In the genomic region with DNA sequence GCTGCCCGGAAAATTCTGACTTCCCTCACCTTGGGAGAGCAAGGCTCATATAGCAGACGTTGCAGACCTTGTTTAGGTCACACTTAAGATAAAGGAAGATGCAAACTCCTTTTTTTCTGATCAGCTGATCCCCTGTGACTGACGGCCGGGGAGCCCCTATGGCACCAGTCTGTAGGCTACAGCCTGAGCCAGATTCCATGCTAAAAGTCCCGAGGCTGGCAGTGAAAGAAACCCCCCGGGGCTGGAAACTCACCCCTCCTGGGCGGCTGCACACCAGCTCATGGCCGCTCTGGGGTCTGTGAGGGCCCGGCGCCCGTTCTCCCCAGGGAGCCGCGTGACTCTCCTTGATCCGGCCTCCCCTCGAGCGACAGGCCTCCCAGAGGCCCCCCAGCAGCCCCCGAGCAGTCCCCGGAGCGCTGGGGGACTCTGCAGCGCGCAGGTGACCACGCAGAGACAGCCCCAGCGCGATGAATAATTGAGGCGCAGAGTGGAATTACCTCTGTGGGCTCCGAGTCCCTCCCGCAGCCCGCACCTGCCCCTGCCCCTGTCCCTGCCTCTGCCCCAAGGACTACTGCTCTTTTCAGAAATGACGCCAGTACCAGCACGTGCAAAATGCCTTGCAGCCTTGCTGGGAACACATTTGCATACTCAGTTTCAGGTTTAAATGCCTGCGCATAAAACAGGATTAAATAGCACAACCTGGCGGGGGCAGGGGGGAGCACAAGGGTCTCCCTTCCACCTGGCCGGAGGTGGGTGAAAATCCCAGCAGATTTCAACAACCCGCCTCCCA, we compare ENCODE assay signal across 10 cellular contexts.
DNase-seq lines count a peak whose midpoint lies in the region; ATAC-seq, FAIRE-seq and TF ChIP-seq lines count a peak whose summit lies in the region.
"Had no signal": no experiment of that assay in that cellular context is flagged by ENCODE, and none has a peak within 500 bp of the region (broad histone marks: within the 10 kb centered on the region; RNA-seq: fewer than 3 reads in every experiment).

No MANE protein-coding gene starts in this region.

- WGBS in esophagus squamous epithelium, 2 donors, result 10 to 34% methylated on average over 4 to 5 of the region's 34 CpGs

- no peaks in the 10 kb centered on the region for H3K9me3 ChIP-seq in esophagus squamous epithelium

- intact Hi-C loops in esophagus squamous epithelium (cut with DNase I), result no loop called here

- ATAC-seq in GM19467 (IDR thresholded peaks at IDR 0.05; ENCODE audit: unreplicated experiment), result peak; percentile 56
- ATAC-seq in HG03342 (IDR thresholded peaks at IDR 0.05; ENCODE audit: unreplicated experiment), result peak; percentile 62

- peaks cover 0 to 74% (median 0%) of the 10 kb centered on the region in 4 donors for H3K27me3 ChIP-seq in esophagus squamous epithelium

- H3K36me3 ChIP-seq in esophagus squamous epithelium, result no peaks in the 10 kb centered on the region

- TF ChIP-seq CTCF in esophagus squamous epithelium (IDR thresholded peaks at IDR 0.05), result peak in 2 of 6 experiments; percentile 13 to 14

- peaks cover 0 to 6% (median 0%) of the 10 kb centered on the region in 3 donors for H3K4me1 ChIP-seq in esophagus squamous epithelium

- DNase-seq in GM12891 (ENCODE audit: insufficient read length, low spot score), result peak; percentile 57
- peak; percentile 78 for DNase-seq in germinal center (ENCODE audit: low spot score)
- DNase-seq in dedifferentiated amniotic fluid mesenchymal stem cell (ENCODE audit: extremely low spot score), result no peak
- no peak for DNase-seq in SW 1271 (lab: John Stamatoyannopoulos, UW)
- no peak for DNase-seq in esophagus squamous epithelium (lab: John Stamatoyannopoulos, UW)
- no peak for DNase-seq in NCI-H446 (lab: John Stamatoyannopoulos, UW)
- DNase-seq: GDM1 had no signal

- peak; percentile 91 for FAIRE-seq in GM12891 (lab: Jason Lieb, UNC)
- FAIRE-seq: islet of Langerhans had no signal

- no peak overlapping the region for H3K27ac ChIP-seq in esophagus squamous epithelium

- peak; percentile 75 for TF ChIP-seq POLR2A in GM12891 (IDR thresholded peaks at IDR 0.05; ENCODE audit: low read depth, low read length)
- peak in 1 of 4 donors; percentile 32 for TF ChIP-seq POLR2A in esophagus squamous epithelium (IDR thresholded peaks at IDR 0.05)

- peak overlapping the region in 1 of 4 donors; percentile 30 for H3K4me3 ChIP-seq in esophagus squamous epithelium

TF ChIP-seq in GM12891, 5 proteins besides CTCF, POLR2A, EP300 and RAD21:
- peak; percentile 99 for TF ChIP-seq POU2F2 (IDR thresholded peaks at IDR 0.05; ENCODE audit: low read depth, low read length)
- peak; percentile 82 for TF ChIP-seq POLR2AphosphoS5 (IDR thresholded peaks at IDR 0.05; ENCODE audit: low read depth, low read length)
- TF ChIP-seq SPI1 (IDR thresholded peaks at IDR 0.05; ENCODE audit: low read depth, low read length), result no peak
- TF ChIP-seq PAX5 (IDR thresholded peaks at IDR 0.05; ENCODE audit: insufficient read depth, low read length, severe bottlenecking), result no peak
- peak; percentile 87 for TF ChIP-seq TAF1 (IDR thresholded peaks at IDR 0.05; ENCODE audit: low read depth, low read length)

Comparison
In these comparisons a context has a peak if more than half of its experiments do, and no peak if none do; other contexts are left out.
1. DNase-seq: peak in GM12891 (single experiment) and germinal center (single experiment); none in dedifferentiated amniotic fluid mesenchymal stem cell (single experiment), SW 1271 (0 of 2), esophagus squamous epithelium (single experiment) and NCI-H446 (0 of 2).